8 cellular contexts compared by ENCODE assay signal in genomic region chr9:19999491-20000057, GRCh38.
DNase-seq lines count a peak whose midpoint lies in the region; ATAC-seq and TF ChIP-seq lines count a peak whose summit lies in the region.

No MANE protein-coding gene starts in this region.

- peaks cover 13% of the 10 kb centered on the region for H3K9me3 Mint-ChIP-seq in activated T-helper 17 cell treated with anti-CD3 and anti-CD28 coated beads, Interleukin-2, amount 50 U/mL, for 72 hours
- H3K9me3 Mint-ChIP-seq in osteocyte (ENCODE audit: unreplicated experiment), result no peaks in the 10 kb centered on the region

- peak overlapping the region; percentile 74 for H3K4me3 Mint-ChIP-seq in activated T-helper 17 cell treated with anti-CD3 and anti-CD28 coated beads, Interleukin-2, amount 50 U/mL, for 72 hours
- H3K4me3 Mint-ChIP-seq in osteocyte (ENCODE audit: unreplicated experiment), result no peak overlapping the region

- no peaks in the 10 kb centered on the region for H3K27me3 Mint-ChIP-seq in activated T-helper 17 cell treated with anti-CD3 and anti-CD28 coated beads, Interleukin-2, amount 50 U/mL, for 72 hours
- no peaks in the 10 kb centered on the region for H3K27me3 Mint-ChIP-seq in osteocyte (ENCODE audit: unreplicated experiment)

- H3K4me1 Mint-ChIP-seq in activated T-helper 17 cell treated with anti-CD3 and anti-CD28 coated beads, Interleukin-2, amount 50 U/mL, for 72 hours, result peaks cover 36% of the 10 kb centered on the region
- peaks cover 28% of the 10 kb centered on the region for H3K4me1 Mint-ChIP-seq in osteocyte (ENCODE audit: unreplicated experiment)

- H3K36me3 Mint-ChIP-seq in activated T-helper 17 cell treated with anti-CD3 and anti-CD28 coated beads, Interleukin-2, amount 50 U/mL, for 72 hours (ENCODE audit: low read depth), result no peaks in the 10 kb centered on the region
- no peaks in the 10 kb centered on the region for H3K36me3 Mint-ChIP-seq in osteocyte (ENCODE audit: unreplicated experiment)

- DNase-seq in Caki2 (ENCODE audit: low read depth) (peak; percentile 61), osteocyte (ENCODE audit: extremely low spot score, unreplicated experiment) (no peak), anterior cingulate cortex (lab: John Stamatoyannopoulos, UW) (no peak), nucleus accumbens (lab: John Stamatoyannopoulos, UW) (no peak), head of caudate nucleus (no peak)

- ATAC-seq in GM19467 (IDR thresholded peaks at IDR 0.05; ENCODE audit: unreplicated experiment), result peak; percentile 87
- ATAC-seq in HG03460 (IDR thresholded peaks at IDR 0.05; ENCODE audit: unreplicated experiment), result peak; percentile 91
- peak; percentile 93 for ATAC-seq in activated T-helper 17 cell treated with anti-CD3 and anti-CD28 coated beads, Interleukin-2, amount 50 U/mL, for 72 hours (replicated peaks)

- in situ Hi-C loops in Caki2 (cut with HindIII; ENCODE audit: low pct_unique_long_range_greater_than_20kb, low sequenced_read_pairs), result no loop called here

- intact Hi-C loops in head of caudate nucleus (cut with DNase I), result no loop called here

- H3K27ac Mint-ChIP-seq in activated T-helper 17 cell treated with anti-CD3 and anti-CD28 coated beads, Interleukin-2, amount 50 U/mL, for 72 hours, result peak overlapping the region; percentile 96
- peak overlapping the region; percentile 69 for H3K27ac Mint-ChIP-seq in osteocyte (ENCODE audit: unreplicated experiment)

- TF ChIP-seq CTCF in osteocyte (IDR thresholded peaks at IDR 0.05), result no peak
